In the genomic region with DNA sequence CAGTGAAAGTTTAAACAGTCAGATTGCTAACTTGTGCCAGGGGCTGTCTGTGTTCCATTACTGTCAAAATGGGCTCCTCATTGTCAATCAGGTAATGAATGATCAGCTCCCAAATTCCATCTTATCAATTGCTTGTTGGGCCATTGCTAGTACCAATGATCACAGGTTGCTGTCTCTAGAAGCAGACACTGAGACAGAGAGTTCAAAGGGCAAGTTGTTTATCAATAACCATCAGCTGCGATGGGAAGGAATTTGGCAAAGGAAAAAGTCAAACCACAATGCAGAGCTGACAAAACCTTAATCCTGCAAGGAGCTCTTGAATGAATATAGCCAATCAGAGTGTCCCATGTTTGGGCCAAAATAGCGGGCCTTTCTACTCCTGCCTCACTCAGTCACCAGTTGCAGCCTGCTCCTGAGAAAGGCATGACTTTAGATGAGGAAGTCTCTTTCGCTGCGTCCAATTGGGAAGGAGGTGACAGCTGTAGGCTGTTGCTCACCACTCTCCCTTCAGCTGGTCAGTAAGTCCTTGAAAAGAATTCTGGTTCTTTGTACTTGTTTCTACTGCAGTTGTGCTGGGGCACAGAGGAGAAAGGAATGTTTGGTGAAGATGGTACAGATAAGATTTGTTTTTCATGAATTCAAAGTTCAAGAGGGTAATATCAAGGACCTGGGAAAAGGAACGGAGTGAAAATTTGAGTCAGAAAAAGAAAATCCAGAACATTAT, we compare ENCODE assay signal across 23 cellular contexts.
A peak's percentile ranks its signal among the peaks of the same experiment; 100 is the strongest.
DNase-seq lines count a peak whose midpoint lies in the region; ATAC-seq and TF ChIP-seq lines count a peak whose summit lies in the region.
"Had no signal": no experiment of that assay in that cellular context is flagged by ENCODE, and none has a peak within 500 bp of the region (broad histone marks: within the 10 kb centered on the region; RNA-seq: fewer than 3 reads in every experiment).

No MANE protein-coding gene starts in this region.

- peak; percentile 47 for DNase-seq in NCI-H82 (lab: John Stamatoyannopoulos, UW)
- DNase-seq in NCI-H82 treated with DMSO at 0.1 percent for 48 hours (lab: John Stamatoyannopoulos, UW; ENCODE audit: unreplicated experiment) = no peak
- DNase-seq in endodermal cell = no peak
- peak; percentile 38 for DNase-seq in mesendoderm
- no peak for DNase-seq in stimulated activated effector memory CD8-positive, alpha-beta T cell treated with anti-CD3 and anti-CD28 coated beads, Interleukin-12 subunit alpha, Interleukin-12 subunit beta, amount 100 ng/mL, for 72 hours (ENCODE audit: low spot score in 2 of 2)
- no peak for DNase-seq in foreskin fibroblast
- DNase-seq in GOT3 (lab: John Stamatoyannopoulos, UW) = no peak
- no peak for DNase-seq in activated CD4-positive, CD25-positive, alpha-beta regulatory T cell treated with anti-CD3 and anti-CD28 coated beads, Interleukin-2, amount 50 U/mL, for 72 hours
- DNase-seq: 8988T; activated CD4-positive, alpha-beta T cell treated with anti-CD3 and anti-CD28 coated beads for 48 hours; AML-193; dermis blood vessel endothelial cell; DMS79 treated with DMSO at 0.1 percent for 48 hours; foreskin melanocyte; hippocampal formation; NCI-H1417; psoas muscle; substantia nigra had no signal

- no peak overlapping the region for H3K56ac ChIP-seq in mesendoderm (ENCODE audit: low read length)

- H3K18ac ChIP-seq in mesendoderm (ENCODE audit: low read length) = no peak overlapping the region

- H3K4me1 ChIP-seq in endodermal cell (ENCODE audit: control insufficient read depth, insufficient read depth, low read length) = peaks cover 4% of the 10 kb centered on the region
- H3K4me1 ChIP-seq in mesendoderm (ENCODE audit: control insufficient read depth, low read depth, low read length) = no peaks in the 10 kb centered on the region
- H3K4me1 ChIP-seq: breast epithelium, psoas muscle, vagina had no signal

- H3K79me1 ChIP-seq in mesendoderm (ENCODE audit: low read length) = no peaks in the 10 kb centered on the region

- no peak overlapping the region for H3K27ac ChIP-seq in endodermal cell (ENCODE audit: low read depth, low read length)
- H3K27ac ChIP-seq in mesendoderm (ENCODE audit: low read depth, low read length) = no peak overlapping the region
- H3K27ac ChIP-seq: breast epithelium, epithelial cell of prostate, psoas muscle, vagina had no signal

- H4K8ac ChIP-seq in mesendoderm (ENCODE audit: low read depth, low read length) = no peak overlapping the region

- no peak overlapping the region for H3K4me3 ChIP-seq in endodermal cell (ENCODE audit: low read length)
- H3K4me3 ChIP-seq in mesendoderm (ENCODE audit: low read length) = no peak overlapping the region
- H3K4me3 ChIP-seq in foreskin fibroblast (ENCODE audit: low read depth in 1 of 2, low read length in 2 of 2) = no peak overlapping the region
- H3K4me3 ChIP-seq: breast epithelium, psoas muscle, vagina had no signal

- peaks cover 4% of the 10 kb centered on the region for H3K27me3 Mint-ChIP-seq in endodermal cell (ENCODE audit: insufficient read depth)
- H3K27me3 Mint-ChIP-seq: memory B cell; natural killer cell treated with Interleukin-12 subunit alpha and Interleukin-12 subunit beta and Interleukin-15 and Interleukin-18, amount 100 ng/mL, for 72 hours had no signal

- H3K9ac ChIP-seq in endodermal cell (ENCODE audit: extremely low read depth, low read length, poor library complexity, severe bottlenecking) (no peak overlapping the region), mesendoderm (ENCODE audit: low read length) (no peak overlapping the region)

- H3K36me3 ChIP-seq in endodermal cell (ENCODE audit: control insufficient read depth, insufficient read depth, low read length) (no peaks in the 10 kb centered on the region), mesendoderm (ENCODE audit: control insufficient read depth, insufficient read depth, low read length) (no peaks in the 10 kb centered on the region)
- H3K36me3 ChIP-seq: breast epithelium, vagina had no signal

- H3K4me2 ChIP-seq in mesendoderm (ENCODE audit: low read length) = no peak overlapping the region

- no peaks in the 10 kb centered on the region for H3K36me3 Mint-ChIP-seq in endodermal cell (ENCODE audit: low read depth)
- no peaks in the 10 kb centered on the region for H3K36me3 Mint-ChIP-seq in stimulated activated effector memory CD8-positive, alpha-beta T cell treated with anti-CD3 and anti-CD28 coated beads, Interleukin-12 subunit alpha, Interleukin-12 subunit beta, amount 100 ng/mL, for 72 hours
- H3K36me3 Mint-ChIP-seq: memory B cell; natural killer cell treated with Interleukin-12 subunit alpha and Interleukin-12 subunit beta and Interleukin-15 and Interleukin-18, amount 100 ng/mL, for 72 hours had no signal

- no peak overlapping the region for H4K5ac ChIP-seq in mesendoderm (ENCODE audit: low read length)

- H3K23ac ChIP-seq in mesendoderm (ENCODE audit: low read length) = no peak overlapping the region

- no peaks in the 10 kb centered on the region for H3K79me2 ChIP-seq in mesendoderm (ENCODE audit: control insufficient read depth, insufficient read depth, low read length)

- no peak overlapping the region for H2BK5ac ChIP-seq in mesendoderm (ENCODE audit: low read length)

- no peaks in the 10 kb centered on the region for H3K9me3 ChIP-seq in endodermal cell (ENCODE audit: control insufficient read depth, low read length)
- H3K9me3 ChIP-seq: breast epithelium, psoas muscle, vagina had no signal

- no peak overlapping the region for H3K4me3 Mint-ChIP-seq in endodermal cell
- no peak overlapping the region for H3K4me3 Mint-ChIP-seq in stimulated activated effector memory CD8-positive, alpha-beta T cell treated with anti-CD3 and anti-CD28 coated beads, Interleukin-12 subunit alpha, Interleukin-12 subunit beta, amount 100 ng/mL, for 72 hours
- H3K4me3 Mint-ChIP-seq: memory B cell; natural killer cell treated with Interleukin-12 subunit alpha and Interleukin-12 subunit beta and Interleukin-15 and Interleukin-18, amount 100 ng/mL, for 72 hours had no signal

- peaks cover 21% of the 10 kb centered on the region for H3K4me1 Mint-ChIP-seq in endodermal cell
- no peaks in the 10 kb centered on the region for H3K4me1 Mint-ChIP-seq in stimulated activated effector memory CD8-positive, alpha-beta T cell treated with anti-CD3 and anti-CD28 coated beads, Interleukin-12 subunit alpha, Interleukin-12 subunit beta, amount 100 ng/mL, for 72 hours
- H3K4me1 Mint-ChIP-seq: memory B cell had no signal

- 87 to 96% methylated on average over 4 to 5 of the region's 5 CpGs for WGBS in endodermal cell (ENCODE audit: insufficient coverage in 1 of 2, insufficient read length in 1 of 2), 2 experiments
- no CpG with 5 or more reads among the region's 5 CpGs for WGBS in mesendoderm (ENCODE audit: extremely low coverage, insufficient coverage, low lambda C conversion rate)

- H3K4ac ChIP-seq in mesendoderm (ENCODE audit: low read depth, low read length) = no peak overlapping the region

- TF ChIP-seq CTCF in endodermal cell (conservative IDR thresholded peaks at IDR 0.05) = no peak
- TF ChIP-seq CTCF in foreskin fibroblast (IDR thresholded peaks at IDR 0.05; ENCODE audit: low read depth, low read length) = no peak

- peak overlapping the region; percentile 0 for H3K27ac Mint-ChIP-seq in endodermal cell
- H3K27ac Mint-ChIP-seq in stimulated activated effector memory CD8-positive, alpha-beta T cell treated with anti-CD3 and anti-CD28 coated beads, Interleukin-12 subunit alpha, Interleukin-12 subunit beta, amount 100 ng/mL, for 72 hours = no peak overlapping the region
- H3K27ac Mint-ChIP-seq: memory B cell; natural killer cell treated with Interleukin-12 subunit alpha and Interleukin-12 subunit beta and Interleukin-15 and Interleukin-18, amount 100 ng/mL, for 72 hours had no signal

- H2AK5ac ChIP-seq in mesendoderm (ENCODE audit: low read length) = no peak overlapping the region

- ATAC-seq in stimulated activated effector memory CD8-positive, alpha-beta T cell treated with anti-CD3 and anti-CD28 coated beads, Interleukin-12 subunit alpha, Interleukin-12 subunit beta, amount 100 ng/mL, for 72 hours = peak; percentile 28
- ATAC-seq: natural killer cell treated with Interleukin-12 subunit alpha and Interleukin-12 subunit beta and Interleukin-15 and Interleukin-18, amount 100 ng/mL, for 72 hours; psoas muscle had no signal

- peaks cover 42% of the 10 kb centered on the region for H3K27me3 ChIP-seq in endodermal cell (ENCODE audit: control insufficient read depth, insufficient read depth, low read length, poor library complexity, severe bottlenecking)
- no peaks in the 10 kb centered on the region for H3K27me3 ChIP-seq in mesendoderm (ENCODE audit: insufficient read depth, low read length, poor library complexity)
- H3K27me3 ChIP-seq: breast epithelium, vagina had no signal

- H3K9me3 Mint-ChIP-seq in endodermal cell = no peaks in the 10 kb centered on the region
- no peaks in the 10 kb centered on the region for H3K9me3 Mint-ChIP-seq in stimulated activated effector memory CD8-positive, alpha-beta T cell treated with anti-CD3 and anti-CD28 coated beads, Interleukin-12 subunit alpha, Interleukin-12 subunit beta, amount 100 ng/mL, for 72 hours

- no peak overlapping the region for H2BK15ac ChIP-seq in mesendoderm (replicated peaks; ENCODE audit: low read depth)

- H2BK120ac ChIP-seq in mesendoderm (ENCODE audit: low read depth, low read length) = no peak overlapping the region

Comparison
In these comparisons a context has a peak if more than half of its experiments do, and no peak if none do; other contexts are left out.
1. DNase-seq: peak in NCI-H82 (single experiment) and mesendoderm (single experiment); none in NCI-H82 treated with DMSO at 0.1 percent for 48 hours (single experiment), endodermal cell (single experiment), stimulated activated effector memory CD8-positive, alpha-beta T cell treated with anti-CD3 and anti-CD28 coated beads, Interleukin-12 subunit alpha, Interleukin-12 subunit beta, amount 100 ng/mL, for 72 hours (0 of 2), foreskin fibroblast (0 of 2), GOT3 (single experiment) and activated CD4-positive, CD25-positive, alpha-beta regulatory T cell treated with anti-CD3 and anti-CD28 coated beads, Interleukin-2, amount 50 U/mL, for 72 hours (single experiment).